ENCODE assay signal across 1 cellular context in genomic region chr3:31966978-31967592, GRCh38.
TF ChIP-seq lines count a peak whose summit lies in the region.

No MANE protein-coding gene starts in this region.

TF ChIP-seq in A549, 52 proteins besides CTCF, POLR2A, EP300 and RAD21 (continued from another document):
- no peak for TF ChIP-seq EHF (CRISPR knock-in tag; IDR thresholded peaks at IDR 0.05)
- no peak for TF ChIP-seq POLR2AphosphoS2 (conservative IDR thresholded peaks at IDR 0.05; ENCODE audit: low read length)
- no peak for TF ChIP-seq TP53 (CRISPR knock-in tag; IDR thresholded peaks at IDR 0.05)
- no peak for TF ChIP-seq SREBF2 (IDR thresholded peaks at IDR 0.05)
- no peak for TF ChIP-seq ZSCAN20 (CRISPR knock-in tag; IDR thresholded peaks at IDR 0.05)
- TF ChIP-seq, protein P1, sequence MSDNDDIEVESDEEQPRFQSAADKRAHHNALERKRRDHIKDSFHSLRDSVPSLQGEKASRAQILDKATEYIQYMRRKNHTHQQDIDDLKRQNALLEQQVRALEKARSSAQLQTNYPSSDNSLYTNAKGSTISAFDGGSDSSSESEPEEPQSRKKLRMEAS (IDR thresholded peaks at IDR 0.05): no peak
- no peak for TF ChIP-seq PHF8 (IDR thresholded peaks at IDR 0.05; ENCODE audit: borderline replicate concordance, low read depth)
- TF ChIP-seq RARB (CRISPR knock-in tag; IDR thresholded peaks at IDR 0.05): no peak
- TF ChIP-seq NR3C1 (IDR thresholded peaks at IDR 0.05): no peak
- TF ChIP-seq FOSB (CRISPR knock-in tag; IDR thresholded peaks at IDR 0.05): no peak
- no peak for TF ChIP-seq CBX2 (IDR thresholded peaks at IDR 0.05; ENCODE audit: borderline replicate concordance, low read depth)
- TF ChIP-seq KDM1A (IDR thresholded peaks at IDR 0.05; ENCODE audit: low read depth): no peak
- no peak for TF ChIP-seq FOXS1 (CRISPR knock-in tag; IDR thresholded peaks at IDR 0.05)
